Comparison of ENCODE assay signal across 8 cellular contexts in genomic region chr2:40554665-40555294, GRCh38.
DNase-seq lines count a peak whose midpoint lies in the region; ATAC-seq and TF ChIP-seq lines count a peak whose summit lies in the region.

No MANE protein-coding gene starts in this region.

- intact Hi-C loops in colonic mucosa (cut with DNase I), result loop anchor here (2.0 kb wide), 1 partner anchor 640 kb away; no protein-coding TSS in a partner anchor
- intact Hi-C loops in lower lobe of right lung (cut with DNase I), result loop anchor here (10.0 kb wide), 1 partner anchor 640 kb away; no protein-coding TSS in a partner anchor

- DNase-seq in A172 (ENCODE audit: low spot score), result peak; percentile 59
- peak; percentile 65 for DNase-seq in NCI-H1105 treated with DMSO at 0.1 percent for 48 hours (lab: John Stamatoyannopoulos, UW)
- DNase-seq in SK-N-MC (ENCODE audit: low read depth, low spot score), result peak; percentile 5
- DNase-seq in colonic mucosa, result peak; percentile 73
- DNase-seq in lower lobe of right lung, result peak; percentile 46
- peak in 35 of 49 donors; percentile 0 to 55 (median 10) for DNase-seq in substantia nigra (lab: John Stamatoyannopoulos, UW)

- H3K27ac ChIP-seq in SK-N-MC, result no peak overlapping the region
- H3K27ac ChIP-seq in colonic mucosa, result no peak overlapping the region
- no peak overlapping the region for H3K27ac ChIP-seq in lower lobe of right lung
- no peak overlapping the region for H3K27ac ChIP-seq in substantia nigra (ENCODE audit: low read depth, low read length, poor library complexity, severe bottlenecking)

- H3K9ac ChIP-seq in SK-N-MC (ENCODE audit: insufficient read length) (no peak overlapping the region), colonic mucosa (ENCODE audit: low read depth in 2 of 2, low read length in 2 of 2) (no peak overlapping the region)

- no peaks in the 10 kb centered on the region for H3K36me3 ChIP-seq in SK-N-MC (ENCODE audit: insufficient read depth, low read length)
- no peaks in the 10 kb centered on the region for H3K36me3 ChIP-seq in colonic mucosa
- H3K36me3 ChIP-seq in lower lobe of right lung, result no peaks in the 10 kb centered on the region

- TF ChIP-seq CTCF in colonic mucosa (IDR thresholded peaks at IDR 0.05), result peak; percentile 74
- peak; percentile 89 for TF ChIP-seq CTCF in lower lobe of right lung (IDR thresholded peaks at IDR 0.05)

- no peaks in the 10 kb centered on the region for H3K4me1 ChIP-seq in colonic mucosa
- H3K4me1 ChIP-seq in lower lobe of right lung, result no peaks in the 10 kb centered on the region

- no peaks in the 10 kb centered on the region for H3K9me3 ChIP-seq in SK-N-MC (ENCODE audit: low read depth, low read length)
- no peaks in the 10 kb centered on the region for H3K9me3 ChIP-seq in colonic mucosa
- H3K9me3 ChIP-seq in lower lobe of right lung, result no peaks in the 10 kb centered on the region

- peak; percentile 93 for ATAC-seq in GM18498 (IDR thresholded peaks at IDR 0.05; ENCODE audit: unreplicated experiment)
- ATAC-seq in HG02798 (IDR thresholded peaks at IDR 0.05; ENCODE audit: poor library complexity, unreplicated experiment), result peak; percentile 91
- peak; percentile 81 to 84 for ATAC-seq in lower lobe of right lung

- no peak overlapping the region for H3K4me3 ChIP-seq in SK-N-MC
- H3K4me3 ChIP-seq in colonic mucosa, result no peak overlapping the region
- H3K4me3 ChIP-seq in lower lobe of right lung, result no peak overlapping the region

- H3K27me3 ChIP-seq in colonic mucosa, result no peaks in the 10 kb centered on the region
- H3K27me3 ChIP-seq in lower lobe of right lung (ENCODE audit: low read depth), result no peaks in the 10 kb centered on the region

Comparison
In these comparisons a context has a peak if more than half of its experiments do, and no peak if none do; other contexts are left out.
1. DNase-seq: peak in every context shown above with its lines; median percentile 73 in colonic mucosa; 65 in NCI-H1105 treated with DMSO at 0.1 percent for 48 hours; 59 in A172; 46 in lower lobe of right lung; 10 in substantia nigra; 5 in SK-N-MC.